Comparison of ENCODE assay signal across 17 cellular contexts in the genomic region with DNA sequence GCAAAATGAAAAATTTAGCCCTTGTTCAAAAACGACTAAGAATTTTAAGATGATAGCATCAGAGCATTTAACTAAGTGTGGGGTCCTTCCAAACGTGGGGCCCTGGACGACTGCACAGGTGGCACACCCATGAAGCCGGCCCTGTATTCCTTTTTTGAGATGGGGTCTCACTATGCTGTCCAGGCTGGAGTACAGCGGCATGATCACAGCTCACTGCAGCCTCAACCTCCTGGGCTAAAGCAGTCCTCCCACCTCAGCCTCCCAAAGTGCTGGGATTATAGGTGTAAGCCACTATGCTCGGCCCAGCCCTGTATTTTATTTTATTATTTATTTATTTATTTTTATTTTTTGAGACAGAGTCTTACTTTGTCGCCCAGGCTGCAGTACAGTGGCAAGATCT.
DNase-seq lines count a peak whose midpoint lies in the region; ATAC-seq, FAIRE-seq and TF ChIP-seq lines count a peak whose summit lies in the region.
"Had no signal": no experiment of that assay in that cellular context is flagged by ENCODE, and none has a peak within 500 bp of the region (broad histone marks: within the 10 kb centered on the region; RNA-seq: fewer than 3 reads in every experiment).

No MANE protein-coding gene starts in this region.

- H3K9ac ChIP-seq in MM.1S (ENCODE audit: low read length), result no peak overlapping the region
- no peak overlapping the region for H3K9ac ChIP-seq in H1 (replicated peaks in 1 of 4; ENCODE audit: extremely low read depth in 1 of 4, low read depth in 3 of 4, low read length in 3 of 4)

- TF ChIP-seq POLR2A in H1 (IDR thresholded peaks at IDR 0.05; ENCODE audit: control extremely low read depth in 1 of 2, low read depth in 2 of 2, low read length in 2 of 2), result no peak
- TF ChIP-seq POLR2A in spleen (IDR thresholded peaks at IDR 0.05), result no peak
- no peak for TF ChIP-seq POLR2A in suprapubic skin (IDR thresholded peaks at IDR 0.05)

- peak overlapping the region; percentile 69; the same call in 1 of the 2 replicates for H2AFZ ChIP-seq in MM.1S (ENCODE audit: low read length)
- H2AFZ ChIP-seq in H1 (ENCODE audit: low read length), result no peak overlapping the region

- H3K79me2 ChIP-seq in MM.1S (ENCODE audit: low read length) (no peaks in the 10 kb centered on the region), H1 (ENCODE audit: control insufficient read depth in 1 of 2, insufficient read depth in 2 of 2, low read length in 2 of 2) (no peaks in the 10 kb centered on the region)

- no peak overlapping the region for H3K23ac ChIP-seq in H1 (ENCODE audit: insufficient read length)

- H2BK12ac ChIP-seq in H1 (ENCODE audit: low read depth, low read length), result no peak overlapping the region

- H3K79me1 ChIP-seq in H1 (ENCODE audit: low read depth, low read length), result no peaks in the 10 kb centered on the region

- H3K36me3 ChIP-seq in MM.1S (replicated peaks; ENCODE audit: insufficient read depth, low read length) (no peaks in the 10 kb centered on the region), H1 (ENCODE audit: control insufficient read depth in 2 of 4, insufficient read depth in 4 of 4, low read length in 3 of 4) (peaks cover 0 to 3% (median 1%) of the 10 kb centered on the region in 4 experiments; a peak in 2 of 8 replicates), spleen (peaks cover 0 to 32% (median 0%) of the 10 kb centered on the region in 6 donors), suprapubic skin (no peaks in the 10 kb centered on the region)

- H3K4ac ChIP-seq in H1 (replicated peaks; ENCODE audit: insufficient read length, low read depth, low read length), result no peak overlapping the region

- H4K91ac ChIP-seq in H1 (replicated peaks; ENCODE audit: insufficient read length, low read length), result no peak overlapping the region

- H3K9me2 ChIP-seq in MM.1S (replicated peaks; ENCODE audit: insufficient read depth, low read length), result no peaks in the 10 kb centered on the region

- no peak for TF ChIP-seq RAD21 in H1 (IDR thresholded peaks at IDR 0.05 in 1 of 2, conservative IDR thresholded peaks at IDR 0.05 in 1 of 2; ENCODE audit: low read depth in 2 of 2, low read length in 2 of 2)

- no peak overlapping the region for H3K4me3 ChIP-seq in MM.1S (ENCODE audit: low read length)
- no peak overlapping the region for H3K4me3 ChIP-seq in H1 (ENCODE audit: extremely low read depth in 1 of 4, insufficient read depth in 2 of 4, low read depth in 3 of 4, low read length in 4 of 4)
- H3K4me3 ChIP-seq in spleen, result no peak overlapping the region
- no peak overlapping the region for H3K4me3 ChIP-seq in suprapubic skin
- H3K4me3 ChIP-seq: GM23338 had no signal

- CTCF ChIA-PET in H1 (lab: Charles Lee; ENCODE audit: partially characterized antibody), result interaction anchor here (1.1 to 1.7 kb wide), 2 partner anchors 8 to 9 kb away, joined by 3 to 4 read pairs; no protein-coding TSS in a partner anchor

- peak overlapping the region; percentile 37; the same call in 1 of the 2 replicates for H3K4me2 ChIP-seq in MM.1S (ENCODE audit: low read depth, low read length)
- no peak overlapping the region for H3K4me2 ChIP-seq in H1 (ENCODE audit: insufficient read depth in 1 of 2, low read depth in 2 of 2, low read length in 2 of 2)
- H3K4me2 ChIP-seq: GM23338 had no signal

- H3K9me3 ChIP-seq in MM.1S (replicated peaks; ENCODE audit: insufficient read depth, low read length) (no peaks in the 10 kb centered on the region), H1 (ENCODE audit: insufficient read depth in 2 of 2, low read depth in 1 of 2, low read length in 1 of 2) (no peaks in the 10 kb centered on the region), spleen (no peaks in the 10 kb centered on the region), suprapubic skin (no peaks in the 10 kb centered on the region)

- H3K23me2 ChIP-seq in H1 (ENCODE audit: low read depth, low read length), result no peaks in the 10 kb centered on the region; the same call in 1 of the 2 replicates

- H2BK15ac ChIP-seq in H1 (ENCODE audit: low read length), result no peak overlapping the region

- H4K8ac ChIP-seq in H1 (ENCODE audit: extremely low read depth, insufficient read depth, low read length), result peak overlapping the region; percentile 35; the same call in 1 of the 2 replicates

- no peak for FAIRE-seq in H1 (lab: Jason Lieb, UNC)
- FAIRE-seq: GM12891, GM19239, HTR-8/SVneo had no signal

- no peak overlapping the region for H3K27ac ChIP-seq in MM.1S (ENCODE audit: low read length)
- no peak overlapping the region for H3K27ac ChIP-seq in H1 (ENCODE audit: low read depth, low read length)
- no peak overlapping the region for H3K27ac ChIP-seq in spleen
- H3K27ac ChIP-seq in suprapubic skin, result no peak overlapping the region

- peak; percentile 4 for DNase-seq in Right ventricle myocardium superior
- DNase-seq in left cardiac atrium, result no peak
- DNase-seq in MM.1S, result no peak
- no peak for DNase-seq in H1 (ENCODE audit: low read depth in 1 of 2, low spot score in 2 of 2)
- DNase-seq in spleen, result peak; percentile 22
- no peak for DNase-seq in NCI-H1048 (lab: John Stamatoyannopoulos, UW)
- no peak for DNase-seq in suprapubic skin (ENCODE audit: low spot score in 2 of 2)
- DNase-seq in SIG-M5 treated with dmso at 0.1 percent for 504 hours (lab: John Stamatoyannopoulos, UW; ENCODE audit: unreplicated experiment), result no peak
- DNase-seq: 8988T; CD8-positive, alpha-beta memory T cell; COR-L47; DND-41; EL had no signal

- no peak overlapping the region for H2BK20ac ChIP-seq in H1 (ENCODE audit: low read length)

- no peaks in the 10 kb centered on the region for H3F3A ChIP-seq in MM.1S (ENCODE audit: insufficient read depth, low read length)

- H3K56ac ChIP-seq in H1 (replicated peaks; ENCODE audit: insufficient read length, low read depth, low read length), result no peak overlapping the region

- intact Hi-C loops in Right ventricle myocardium superior (cut with DNase I), result no loop called here
- intact Hi-C loops in left cardiac atrium (cut with DNase I), result no loop called here
- intact Hi-C loops in spleen (cut with DNase I; ENCODE audit: low total_unique reads), result no loop called here

- no peak overlapping the region for H2BK120ac ChIP-seq in H1 (replicated peaks; ENCODE audit: low read depth, low read length)

- no peak for TF ChIP-seq CTCF in MM.1S (IDR thresholded peaks at IDR 0.05; ENCODE audit: low read length)
- no peak for TF ChIP-seq CTCF in H1 (IDR thresholded peaks at IDR 0.05; ENCODE audit: control extremely low read depth in 1 of 3, insufficient read depth in 1 of 3, low read depth in 1 of 3, low read length in 3 of 3)
- no peak for TF ChIP-seq CTCF in spleen (IDR thresholded peaks at IDR 0.05 in 8 of 11, conservative IDR thresholded peaks at IDR 0.05 in 3 of 11)
- no peak for TF ChIP-seq CTCF in suprapubic skin (IDR thresholded peaks at IDR 0.05)

- TF ChIP-seq EP300 in H1 (IDR thresholded peaks at IDR 0.05; ENCODE audit: borderline replicate concordance in 1 of 2, low read depth in 2 of 2, low read length in 2 of 2) (no peak), suprapubic skin (IDR thresholded peaks at IDR 0.05) (no peak)

- H2BK5ac ChIP-seq in H1 (ENCODE audit: low read depth, low read length), result no peak overlapping the region

- WGBS in H1 (ENCODE audit: extremely low coverage in 1 of 2, insufficient coverage in 1 of 2, insufficient read length in 1 of 2, insufficient replicate concordance in 2 of 2, low coverage in 1 of 2, low lambda C conversion rate in 2 of 2, missing lambda C conversion rate in 1 of 2), 2 experiments, result 84% methylated on average over 7 of the region's 7 CpGs; no CpG with 5 or more reads in 1 of the 2 experiments
- 79 to 90% (median 84%) methylated on average over 7 of the region's 7 CpGs for WGBS in spleen, 5 donors
- WGBS in suprapubic skin, result 86% methylated on average over 7 of the region's 7 CpGs

- ATAC-seq in Right ventricle myocardium superior (ENCODE audit: poor library complexity), result no peak
- ATAC-seq in left cardiac atrium, result no peak

- H4K20me1 ChIP-seq in MM.1S (ENCODE audit: insufficient read depth, low read length), result no peaks in the 10 kb centered on the region
- H4K20me1 ChIP-seq in H1 (replicated peaks in 1 of 2; ENCODE audit: control insufficient read depth in 1 of 2, insufficient read depth in 2 of 2, low read length in 2 of 2), result no peaks in the 10 kb centered on the region

- no peak overlapping the region for H2AK5ac ChIP-seq in H1 (ENCODE audit: low read depth, low read length)

- H3K18ac ChIP-seq in H1 (ENCODE audit: extremely low read depth, low read length), result no peak overlapping the region

- no peak overlapping the region for H4K5ac ChIP-seq in H1 (ENCODE audit: insufficient read length, low read depth, low read length)

- POLR2A ChIA-PET in H1 (lab: Charles Lee; ENCODE audit: partially characterized antibody), result no interaction called here

- H3K27me3 ChIP-seq in MM.1S (replicated peaks; ENCODE audit: insufficient read depth, low read length) (peaks cover 29% of the 10 kb centered on the region), H1 (replicated peaks in 1 of 4; ENCODE audit: control insufficient read depth in 3 of 4, extremely low read depth in 1 of 4, insufficient read depth in 3 of 4, low read length in 3 of 4) (no peaks in the 10 kb centered on the region), spleen (replicated peaks in 1 of 7) (no peaks in the 10 kb centered on the region), suprapubic skin (no peaks in the 10 kb centered on the region)

- H3K14ac ChIP-seq in H1 (ENCODE audit: insufficient read length), result no peak overlapping the region

- H3K4me1 ChIP-seq in MM.1S (ENCODE audit: low read length), result no peaks in the 10 kb centered on the region
- H3K4me1 ChIP-seq in H1 (replicated peaks in 1 of 4; ENCODE audit: control insufficient read depth in 3 of 4, insufficient read depth in 4 of 4, low read length in 3 of 4), result no peaks in the 10 kb centered on the region; a peak in 2 of 7 replicates
- H3K4me1 ChIP-seq in spleen, result peaks cover 0 to 7% (median 0%) of the 10 kb centered on the region in 6 donors
- H3K4me1 ChIP-seq in suprapubic skin, result no peaks in the 10 kb centered on the region

TF ChIP-seq in H1, 55 proteins besides CTCF, POLR2A, EP300 and RAD21 (continues in another document):
- TF ChIP-seq SUZ12 (IDR thresholded peaks at IDR 0.05; ENCODE audit: low read length) (no peak), EGR1 (IDR thresholded peaks at IDR 0.05; ENCODE audit: borderline replicate concordance, low read depth, low read length) (no peak), JUND (IDR thresholded peaks at IDR 0.05; ENCODE audit: low read length) (no peak), ASH2L (IDR thresholded peaks at IDR 0.05; ENCODE audit: low read length) (no peak), EZH2 (IDR thresholded peaks at IDR 0.05; ENCODE audit: low read depth, low read length, severe bottlenecking) (no peak), SP4 (IDR thresholded peaks at IDR 0.05; ENCODE audit: low read length) (no peak), RXRA (IDR thresholded peaks at IDR 0.05; ENCODE audit: insufficient read depth, low read depth, low read length) (no peak), BCL11A (IDR thresholded peaks at IDR 0.05; ENCODE audit: low read depth in 2 of 2, low read length in 2 of 2) (no peak), RFX5 (IDR thresholded peaks at IDR 0.05; ENCODE audit: borderline replicate concordance, low read depth, low read length) (no peak), CHD1 (IDR thresholded peaks at IDR 0.05; ENCODE audit: low read depth, low read length) (no peak), SAP30 (IDR thresholded peaks at IDR 0.05; ENCODE audit: insufficient read depth, insufficient replicate concordance, low read length) (no peak)

Comparison
In these comparisons a context has a peak if more than half of its experiments do, and no peak if none do; other contexts are left out.
1. DNase-seq: peak in Right ventricle myocardium superior (single experiment) and spleen (single experiment); none in left cardiac atrium (single experiment), MM.1S (single experiment), H1 (0 of 2), NCI-H1048 (single experiment), suprapubic skin (0 of 2) and SIG-M5 treated with dmso at 0.1 percent for 504 hours (single experiment).